In the genomic region with DNA sequence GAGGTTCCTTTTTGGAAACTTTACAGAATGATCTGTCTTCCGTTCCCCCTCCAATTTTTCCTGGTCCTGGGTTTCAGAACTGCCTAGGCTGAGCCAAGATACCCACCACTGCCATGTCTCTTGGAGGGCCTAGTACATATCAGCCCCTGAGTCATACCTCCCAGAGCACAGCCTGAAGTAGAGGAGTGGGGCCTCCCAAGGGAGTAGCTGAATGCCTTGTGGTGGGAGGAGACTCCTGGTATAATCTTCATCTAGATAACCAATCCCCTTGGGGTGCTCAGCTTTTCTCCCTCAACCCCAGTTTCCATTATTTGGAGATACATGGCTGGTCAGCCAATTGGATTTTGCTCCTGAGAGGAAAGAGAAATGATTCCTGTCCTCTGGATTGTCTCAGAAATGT, we compare ENCODE assay signal across 26 cellular contexts. TPM values are rescaled to one million over a fixed set of nuclear protein-coding genes. Genes with fewer than 3 reads are reported as not detected.
A peak's percentile ranks its signal among the peaks of the same experiment; 100 is the strongest.
DNase-seq lines count a peak whose midpoint lies in the region; ATAC-seq and TF ChIP-seq lines count a peak whose summit lies in the region.
"Had no signal": no experiment of that assay in that cellular context is flagged by ENCODE, and none has a peak within 500 bp of the region (broad histone marks: within the 10 kb centered on the region; RNA-seq: fewer than 3 reads in every experiment).

No MANE protein-coding gene starts in this region.

- intact Hi-C loops in A673 (cut with micrococcal nuclease; ENCODE audit: unreplicated experiment): no loop called here

- no peak overlapping the region for H3K4me3 ChIP-seq in A673 (ENCODE audit: low read depth, low read length, poor library complexity, severe bottlenecking)
- H3K4me3 ChIP-seq in fibroblast of pulmonary artery (replicated peaks; ENCODE audit: low read depth, low read length): no peak overlapping the region
- H3K4me3 ChIP-seq: A549, gastroesophageal sphincter, SJSA1, vagina had no signal

- ATAC-seq in HG03045 (IDR thresholded peaks at IDR 0.05; ENCODE audit: unreplicated experiment) (no peak), HG02981 (IDR thresholded peaks at IDR 0.05; ENCODE audit: unreplicated experiment) (no peak), HG02623 (IDR thresholded peaks at IDR 0.05; ENCODE audit: unreplicated experiment) (no peak)
- ATAC-seq: A549; activated CD8-positive, alpha-beta T cell treated with anti-CD3 and anti-CD28 coated beads for 36 hours; gastroesophageal sphincter; PC-3; T-helper 17 cell had no signal

- POLR2A ChIA-PET in A673 (lab: Charles Lee; ENCODE audit: low non-redundant PET): no interaction called here

- no peak overlapping the region for H3K27ac ChIP-seq in A673 (ENCODE audit: low read depth, low read length, poor library complexity, severe bottlenecking)
- H3K27ac ChIP-seq: A549, gastroesophageal sphincter, SJSA1, vagina had no signal

- no TSS peak for BruUV-seq in A673 (replicated peaks; lab: Mats Ljungman, UMichigan)

- H3K4me1 ChIP-seq in A673 (ENCODE audit: insufficient read depth, low read length, poor library complexity, severe bottlenecking): no peaks in the 10 kb centered on the region
- H3K4me1 ChIP-seq: A549, SJSA1, vagina had no signal

- CTCF ChIA-PET in A673 (lab: Charles Lee): no interaction called here

- TF ChIP-seq CTCF in A673 (conservative IDR thresholded peaks at IDR 0.05; ENCODE audit: low read depth, low read length): no peak
- no peak for TF ChIP-seq CTCF in fibroblast of pulmonary artery (IDR thresholded peaks at IDR 0.05; ENCODE audit: low read length, missing control alignments)

- DNase-seq in A673 (ENCODE audit: low spot score) (peak; percentile 66), ELR (ENCODE audit: low read depth) (peak; percentile 17), T1000 (lab: John Stamatoyannopoulos, UW) (peak; percentile 9), fibroblast of pulmonary artery (ENCODE audit: low read depth) (peak; percentile 70)
- DNase-seq in activated T-cell treated with anti-CD3 and anti-CD28 coated beads, Interleukin-2, amount 50 U/mL, for 1 hour: no peak
- DNase-seq: activated CD4-positive, CD25-positive, alpha-beta regulatory T cell; activated CD8-positive, alpha-beta T cell treated with anti-CD3 and anti-CD28 coated beads for 36 hours; activated naive CD4-positive, alpha-beta T cell treated with anti-CD3 and anti-CD28 coated beads, Interleukin-2, amount 10 ng/mL, durations not matched to agents 7 days and 5 days; activated T-cell treated with anti-CD3 and anti-CD28 coated beads, Interleukin-2, amount 50 U/mL, for 48 hours; CD4-positive, alpha-beta memory T cell; NCI-H1417 treated with DMSO at 0.1 percent for 48 hours; NCI-H2171; NCI-H774; PC-3; small intestine; stimulated activated CD4-positive, alpha-beta T cell treated with anti-CD3 and anti-CD28 coated beads, Interleukin-4, amount 100 ng/mL, for 1 hour; substantia nigra; T-helper 17 cell had no signal

- no peaks in the 10 kb centered on the region for H3K27me3 ChIP-seq in A673 (replicated peaks; ENCODE audit: insufficient read depth, low read depth, low read length, poor library complexity)
- H3K27me3 ChIP-seq: gastroesophageal sphincter, SJSA1, vagina had no signal

- no peaks in the 10 kb centered on the region for H3K36me3 ChIP-seq in A673 (ENCODE audit: insufficient read depth, low read length, poor library complexity, severe bottlenecking)
- H3K36me3 ChIP-seq: SJSA1, vagina had no signal

- no peaks in the 10 kb centered on the region for H3K9me3 ChIP-seq in A673 (ENCODE audit: low read depth, low read length, poor library complexity, severe bottlenecking)
- H3K9me3 ChIP-seq: gastroesophageal sphincter, vagina had no signal

RNA-seq across cellular contexts. Expression of a gene that starts 30.3 kb away (rescaled TPM):
- total RNA-seq in A673 (2021): 0.24 TPM in 1 of 2 replicates, not detected in the other
- total RNA-seq: HT1080 had no signal

RNA-seq across cellular contexts. Expression of a gene that starts 40.3 kb away (rescaled TPM):
- total RNA-seq in A673 (2021): 2.2 and 3.0 TPM in 2 replicates
- total RNA-seq: HT1080 had no signal

RNA-seq across cellular contexts. Expression of a gene that starts 57.6 kb away (rescaled TPM):
- 1.3 and 1.5 TPM in 2 replicates for total RNA-seq in A673 (2021)
- total RNA-seq: CD4-positive, alpha-beta memory T cell; HT1080; T-helper 17 cell had no signal
